In the genomic region with DNA sequence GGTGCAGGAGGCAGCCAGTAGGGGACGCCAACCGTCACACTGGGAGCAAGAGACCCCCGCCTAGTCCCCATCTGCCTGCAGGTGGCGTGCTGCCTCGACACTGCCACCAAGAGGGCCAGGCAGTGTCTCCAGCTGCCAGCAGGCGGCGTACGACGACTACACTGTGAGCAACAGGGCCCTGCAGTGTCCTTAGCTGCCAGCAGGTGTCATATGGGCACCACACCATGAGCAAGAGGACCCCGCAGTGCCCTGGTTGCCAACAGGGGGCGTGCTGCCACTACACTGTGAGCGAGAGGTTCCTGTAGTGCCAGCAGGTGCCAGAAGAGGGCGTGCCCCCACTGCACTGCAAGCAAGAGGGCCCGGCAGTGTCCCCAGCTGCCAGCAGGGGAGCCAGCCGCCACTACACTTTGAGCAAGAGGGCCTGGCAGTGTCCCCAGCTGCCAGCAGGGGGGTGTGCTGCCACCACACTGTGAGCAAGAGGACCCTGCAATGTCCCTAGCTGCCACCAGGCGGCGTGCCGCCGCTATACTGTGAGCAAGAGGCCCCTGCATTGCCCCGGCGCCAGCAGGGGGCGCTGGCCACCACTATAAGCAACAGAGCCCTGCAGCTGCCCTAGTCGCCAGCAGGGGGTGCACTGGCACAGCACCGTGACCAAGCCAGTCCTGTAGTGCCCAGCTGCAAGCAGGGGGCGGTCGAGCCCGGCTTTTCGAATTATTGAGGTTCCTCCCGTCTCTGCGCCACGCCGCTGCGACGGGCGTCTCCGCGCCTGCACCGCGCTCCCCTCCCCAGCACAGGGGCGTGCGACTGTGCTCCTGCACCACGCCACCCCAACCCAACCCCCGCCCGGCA, we compare ENCODE assay signal across 8 cellular contexts. TPM values are rescaled to one million over a fixed set of nuclear protein-coding genes. Genes with fewer than 3 reads are reported as not detected.
DNase-seq lines count a peak whose midpoint lies in the region; ATAC-seq, FAIRE-seq and TF ChIP-seq lines count a peak whose summit lies in the region.
"Not testable (repeated sequence)": the region's sequence is repeated elsewhere in the genome, so short reads cannot be mapped to it uniquely, and the experiment has no call there.

No MANE protein-coding gene starts in this region.

- not testable (repeated sequence) for H4K8ac ChIP-seq in IMR-90 (ENCODE audit: low read depth in 2 of 2, low read length in 2 of 2)

- H3K9me3 Mint-ChIP-seq in nephron progenitor cell: peaks cover 18% of the 10 kb centered on the region
- H3K9me3 Mint-ChIP-seq in stimulated activated naive B cell treated with anti-CD40 and anti-IgM and Interleukin-4, amounts not matched to agents 10 μg/mL and 1 μg/mL and 100 μg/mL, for 72 hours: not testable (repeated sequence)

- H2AK9ac ChIP-seq in IMR-90 (replicated peaks; ENCODE audit: low read depth, low read length, poor library complexity): not testable (repeated sequence)

- DNase-seq in ELF-1 (ENCODE audit: low read depth, low spot score): peak; percentile 77
- peak; percentile 46 for DNase-seq in IMR-90
- DNase-seq in RCC 7860 (ENCODE audit: low spot score): peak; percentile 41
- peak; percentile 95 for DNase-seq in activated T-cell treated with anti-CD3 and anti-CD28 coated beads for 48 hours (ENCODE audit: low read depth)
- peak; percentile 77 for DNase-seq in esophagus muscularis mucosa (ENCODE audit: extremely low spot score)
- DNase-seq in nephron progenitor cell: peak; percentile 46
- DNase-seq in stimulated activated naive B cell treated with anti-CD40 and anti-IgM and Interleukin-4, amounts not matched to agents 10 μg/mL and 1 μg/mL and 100 μg/mL, for 72 hours: peak; percentile 77

- CTCF ChIA-PET in IMR-90 (lab: Yijun Ruan, JAX): not testable (repeated sequence)

- H2BK20ac ChIP-seq in IMR-90 (ENCODE audit: low read depth, low read length): not testable (repeated sequence)

- H4K91ac ChIP-seq in IMR-90 (ENCODE audit: insufficient read depth, low read depth, low read length): not testable (repeated sequence)

- peak; percentile 56 for TF ChIP-seq RAD21 in IMR-90 (IDR thresholded peaks at IDR 0.05; ENCODE audit: low read length)

- not testable (repeated sequence) for H3K27ac Mint-ChIP-seq in nephron progenitor cell
- peak overlapping the region; percentile 76 for H3K27ac Mint-ChIP-seq in stimulated activated naive B cell treated with anti-CD40 and anti-IgM and Interleukin-4, amounts not matched to agents 10 μg/mL and 1 μg/mL and 100 μg/mL, for 72 hours

- not testable (repeated sequence) for H3K36me3 Mint-ChIP-seq in nephron progenitor cell (ENCODE audit: low read depth); stimulated activated naive B cell treated with anti-CD40 and anti-IgM and Interleukin-4, amounts not matched to agents 10 μg/mL and 1 μg/mL and 100 μg/mL, for 72 hours

- 87% methylated on average over 9 of the region's 44 CpGs; no CpG with 5 or more reads in 1 of the 2 experiments for WGBS in IMR-90 (ENCODE audit: extremely low coverage in 2 of 2, insufficient read length in 1 of 2), 2 experiments
- 87% methylated on average over 29 of the region's 44 CpGs for WGBS in esophagus muscularis mucosa

- not testable (repeated sequence) for H3K4me3 Mint-ChIP-seq in nephron progenitor cell; stimulated activated naive B cell treated with anti-CD40 and anti-IgM and Interleukin-4, amounts not matched to agents 10 μg/mL and 1 μg/mL and 100 μg/mL, for 72 hours

- not testable (repeated sequence) for H3K23ac ChIP-seq in IMR-90 (ENCODE audit: low read depth, low read length)

- H3K4me2 ChIP-seq in IMR-90 (ENCODE audit: low read depth, low read length): not testable (repeated sequence)

- H3K9me3 ChIP-seq in IMR-90 (ENCODE audit: control insufficient read depth, insufficient read depth, low read length); esophagus muscularis mucosa: not testable (repeated sequence)

- H3K27me3 Mint-ChIP-seq in nephron progenitor cell (ENCODE audit: low read depth, poor library complexity): peaks cover 11% of the 10 kb centered on the region
- H3K27me3 Mint-ChIP-seq in stimulated activated naive B cell treated with anti-CD40 and anti-IgM and Interleukin-4, amounts not matched to agents 10 μg/mL and 1 μg/mL and 100 μg/mL, for 72 hours: not testable (repeated sequence)

- H2AFZ ChIP-seq in IMR-90 (replicated peaks; ENCODE audit: low read length, poor library complexity): not testable (repeated sequence)

- not testable (repeated sequence) for H3K79me1 ChIP-seq in IMR-90 (ENCODE audit: low read depth in 1 of 2, low read length in 2 of 2)

- H3K14ac ChIP-seq in IMR-90 (replicated peaks; ENCODE audit: low read depth, low read length): not testable (repeated sequence)

- dilution Hi-C loops in IMR-90 (cut with HindIII; ENCODE audit: low sequenced_read_pairs, unreplicated experiment): not testable (repeated sequence)

- not testable (repeated sequence) for H4K20me1 ChIP-seq in IMR-90 (ENCODE audit: insufficient read depth, low read length)

- not testable (repeated sequence) for H3K27ac ChIP-seq in IMR-90 (ENCODE audit: insufficient read depth, low read length); esophagus muscularis mucosa (replicated peaks in 1 of 4)

- H4K5ac ChIP-seq in IMR-90 (ENCODE audit: low read depth, low read length): not testable (repeated sequence)

- in situ Hi-C loops in IMR-90 (cut with MboI; ENCODE audit: low sequenced_read_pairs): not testable (repeated sequence)

- not testable (repeated sequence) for TF ChIP-seq EP300 in esophagus muscularis mucosa (IDR thresholded peaks at IDR 0.05)

- TF ChIP-seq POLR2A in IMR-90 (IDR thresholded peaks at IDR 0.05; ENCODE audit: low read depth, low read length); esophagus muscularis mucosa (IDR thresholded peaks at IDR 0.05; ENCODE audit: low read depth): not testable (repeated sequence)

- POLR2A ChIA-PET in IMR-90 (lab: Charles Lee; ENCODE audit: unreplicated experiment): not testable (repeated sequence)

- not testable (repeated sequence) for H3K4ac ChIP-seq in IMR-90 (ENCODE audit: low read depth, low read length)

- TF ChIP-seq CTCF in IMR-90 (conservative IDR thresholded peaks at IDR 0.05; ENCODE audit: low read depth, low read length): peak; percentile 87
- TF ChIP-seq CTCF in esophagus muscularis mucosa (IDR thresholded peaks at IDR 0.05): peak; percentile 30 to 53 (median 39)
- peak; percentile 63 for TF ChIP-seq CTCF in nephron progenitor cell (IDR thresholded peaks at IDR 0.05)

- H3K4me3 ChIP-seq in IMR-90 (ENCODE audit: insufficient read depth, low read depth, low read length); esophagus muscularis mucosa: not testable (repeated sequence)

- FAIRE-seq in RCC 7860 (lab: Jason Lieb, UNC): not testable (repeated sequence)

- H3K56ac ChIP-seq in IMR-90 (ENCODE audit: extremely low read depth, insufficient read depth, low read length): not testable (repeated sequence)

- H3K27me3 ChIP-seq in IMR-90 (ENCODE audit: control insufficient read depth, insufficient read depth, low read length); esophagus muscularis mucosa: not testable (repeated sequence)

- not testable (repeated sequence) for H2BK120ac ChIP-seq in IMR-90 (ENCODE audit: low read depth, low read length)

- not testable (repeated sequence) for H3K36me3 ChIP-seq in IMR-90 (ENCODE audit: control insufficient read depth, insufficient read depth, low read length); esophagus muscularis mucosa

- not testable (repeated sequence) for H3K9ac ChIP-seq in IMR-90 (ENCODE audit: low read depth, low read length)

- not testable (repeated sequence) for H3K4me1 ChIP-seq in IMR-90 (ENCODE audit: control insufficient read depth, insufficient read depth, low read length); esophagus muscularis mucosa

- not testable (repeated sequence) for H3K4me1 Mint-ChIP-seq in nephron progenitor cell; stimulated activated naive B cell treated with anti-CD40 and anti-IgM and Interleukin-4, amounts not matched to agents 10 μg/mL and 1 μg/mL and 100 μg/mL, for 72 hours

- not testable (repeated sequence) for H2BK5ac ChIP-seq in IMR-90 (ENCODE audit: low read depth, low read length, poor library complexity, severe bottlenecking)

- ATAC-seq in GM21723 (IDR thresholded peaks at IDR 0.05; ENCODE audit: unreplicated experiment) (peak; percentile 93), IMR-90 (ENCODE audit: low read depth) (peak; percentile 76)
- peak; percentile 86 to 92 for ATAC-seq in stimulated activated naive B cell treated with anti-CD40 and anti-IgM and Interleukin-4, amounts not matched to agents 10 μg/mL and 1 μg/mL and 100 μg/mL, for 72 hours (replicated peaks)

- BruUV-seq in IMR-90 (replicated peaks; lab: Mats Ljungman, UMichigan): not testable (repeated sequence)

- intact Hi-C loops in IMR-90 (cut with micrococcal nuclease); esophagus muscularis mucosa (cut with DNase I): not testable (repeated sequence)

- not testable (repeated sequence) for H2AK5ac ChIP-seq in IMR-90 (ENCODE audit: low read depth, low read length)

- H3K18ac ChIP-seq in IMR-90 (ENCODE audit: low read depth, low read length): not testable (repeated sequence)

- H3K9me1 ChIP-seq in IMR-90 (ENCODE audit: insufficient read depth, low read length): not testable (repeated sequence)

- not testable (repeated sequence) for H2BK15ac ChIP-seq in IMR-90 (ENCODE audit: low read depth, low read length)

TF ChIP-seq in IMR-90, 13 proteins besides CTCF, POLR2A, EP300 and RAD21:
- peak; percentile 59 for TF ChIP-seq SMC3 (IDR thresholded peaks at IDR 0.05; ENCODE audit: low read depth, low read length)

RNA-seq across cellular contexts. Expression of a gene that starts 30.3 kb away (rescaled TPM):
- total RNA-seq in IMR-90 (2012; rRNA removed): 28.3 and 30.3 TPM in 2 replicates
- 20.2 and 23.6 TPM in 2 replicates for polyA plus RNA-seq in IMR-90 (2012; rRNA removed)
- polyA plus RNA-seq in IMR-90 (2012; cell fraction: cytosol; rRNA removed): 14.9 and 15.2 TPM in 2 replicates
- polyA plus RNA-seq in IMR-90 (2012; cell fraction: nucleus; rRNA removed; ENCODE audit: low replicate concordance): 27.5 and 126 TPM in 2 replicates
- 10 to 100 TPM; 36.5 to 54.8 (median 44.5) TPM for total RNA-seq in esophagus muscularis mucosa

Comparison
In these comparisons a context has a peak if more than half of its experiments do, and no peak if none do; other contexts are left out.
1. DNase-seq: peak in every context shown above with its lines; median percentile 95 in activated T-cell treated with anti-CD3 and anti-CD28 coated beads for 48 hours; 77 in ELF-1; 77 in esophagus muscularis mucosa; 77 in stimulated activated naive B cell treated with anti-CD40 and anti-IgM and Interleukin-4, amounts not matched to agents 10 μg/mL and 1 μg/mL and 100 μg/mL, for 72 hours; 46 in IMR-90; 46 in nephron progenitor cell; 41 in RCC 7860.